In the genomic region with DNA sequence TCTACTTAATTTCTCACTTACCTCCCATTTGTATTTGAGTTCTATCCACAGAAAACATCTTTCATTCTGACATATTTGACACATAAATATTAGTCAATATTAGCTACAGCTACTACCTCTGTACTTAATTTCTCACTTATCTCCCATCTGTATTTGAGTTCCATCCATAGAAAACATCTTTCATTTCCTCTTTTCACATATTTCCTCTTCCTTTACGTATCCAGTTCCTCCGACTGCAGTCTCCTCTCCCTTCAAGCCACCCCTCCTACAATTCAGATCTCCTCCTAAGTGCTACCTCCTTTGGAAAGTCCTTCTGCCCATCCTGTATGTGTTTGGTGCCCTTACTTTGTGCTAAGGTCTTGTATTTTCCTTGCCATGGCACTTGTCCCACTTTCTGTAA, we compare ENCODE assay signal across 8 cellular contexts. TPM values are rescaled to one million over a fixed set of nuclear protein-coding genes. Genes with fewer than 3 reads are reported as not detected.
DNase-seq lines count a peak whose midpoint lies in the region; ATAC-seq and TF ChIP-seq lines count a peak whose summit lies in the region.

No MANE protein-coding gene starts in this region.

- no peaks in the 10 kb centered on the region for H3K27me3 ChIP-seq in SK-N-SH (ENCODE audit: insufficient read depth)

- H3K4me1 ChIP-seq in SK-N-SH (ENCODE audit: control insufficient read depth in 1 of 2, insufficient read depth in 2 of 2, low read depth in 1 of 2, low read length in 1 of 2): peaks cover 5 to 17% of the 10 kb centered on the region in 2 experiments; a peak in 3 of 4 replicates

- DNase-seq in SK-N-SH: no peak
- peak; percentile 15 for DNase-seq in SKM-1 treated with dmso at 0.1 percent for 144 hours (lab: John Stamatoyannopoulos, UW; ENCODE audit: unreplicated experiment)
- DNase-seq in fibroblast of mammary gland (ENCODE audit: low read depth): no peak
- no peak for DNase-seq in NCI-H526 (lab: John Stamatoyannopoulos, UW)

- WGBS in SK-N-SH (ENCODE audit: low lambda C conversion rate): 95% methylated on average over 2 of the region's 2 CpGs

- H3F3A ChIP-seq in SK-N-SH (replicated peaks; ENCODE audit: insufficient read depth): no peaks in the 10 kb centered on the region

- no peak overlapping the region for H2AFZ ChIP-seq in SK-N-SH (ENCODE audit: low read depth)

- CTCF ChIA-PET in SK-N-SH (lab: Yijun Ruan, JAX): interaction anchor here (2.1 kb wide), 1 partner anchor 15 kb away, joined by 6 read pairs; no protein-coding TSS in a partner anchor

- peak overlapping the region; percentile 87 for H3K4me2 ChIP-seq in SK-N-SH

- H3K9ac ChIP-seq in SK-N-SH: peak overlapping the region; percentile 84; the same call in 1 of the 2 replicates

- H3K9me2 ChIP-seq in SK-N-SH: no peaks in the 10 kb centered on the region

- POLR2A ChIA-PET in SK-N-SH (lab: Yijun Ruan, JAX): no interaction called here

- H3K4me3 ChIP-seq in SK-N-SH (ENCODE audit: low read depth in 2 of 2, low read length in 1 of 2) (peak overlapping the region; percentile 97 to 98), fibroblast of mammary gland (ENCODE audit: control insufficient read depth, low read depth, low read length) (peak overlapping the region; percentile 69), skin epidermis (peak overlapping the region in 5 of 7 experiments; percentile 59 to 98 (median 88))

- no peak for TF ChIP-seq EP300 in SK-N-SH (IDR thresholded peaks at IDR 0.05; ENCODE audit: borderline replicate concordance in 1 of 2, low read depth in 1 of 2, low read length in 1 of 2)

- no peak for ATAC-seq in SK-N-SH treated with all-trans-retinoic acid at 6 μM for 48 hours
- no peak for ATAC-seq in HG02623 (IDR thresholded peaks at IDR 0.05; ENCODE audit: unreplicated experiment)
- ATAC-seq in GM18867 (IDR thresholded peaks at IDR 0.05; ENCODE audit: unreplicated experiment): no peak

- H4K20me1 ChIP-seq in SK-N-SH (ENCODE audit: insufficient read depth): no peaks in the 10 kb centered on the region

- H3K9me3 ChIP-seq in SK-N-SH: no peaks in the 10 kb centered on the region

- peaks cover 91% of the 10 kb centered on the region for H3K79me2 ChIP-seq in SK-N-SH (ENCODE audit: insufficient read depth)

- H3K27ac ChIP-seq in SK-N-SH (ENCODE audit: low read depth in 2 of 2, low read length in 1 of 2) (no peak overlapping the region), skin epidermis (peak overlapping the region in 11 of 21 experiments; percentile 3 to 98 (median 85))

- no peak for TF ChIP-seq RAD21 in SK-N-SH (IDR thresholded peaks at IDR 0.05; ENCODE audit: low read length)

- TF ChIP-seq CTCF in SK-N-SH (IDR thresholded peaks at IDR 0.05): no peak
- no peak for TF ChIP-seq CTCF in fibroblast of mammary gland (conservative IDR thresholded peaks at IDR 0.05; ENCODE audit: control insufficient read depth, insufficient read depth, low read depth, low read length)

- H3K36me3 ChIP-seq in SK-N-SH (replicated peaks in 1 of 2; ENCODE audit: control insufficient read depth in 1 of 2, insufficient read depth in 2 of 2, low read length in 1 of 2): peaks cover 12 to 27% of the 10 kb centered on the region in 2 experiments

TF ChIP-seq in SK-N-SH, 30 proteins besides CTCF, POLR2A, EP300 and RAD21:
- no peak for TF ChIP-seq ELF1 (IDR thresholded peaks at IDR 0.05)
- TF ChIP-seq JUND (IDR thresholded peaks at IDR 0.05): no peak
- no peak for TF ChIP-seq RCOR1 (IDR thresholded peaks at IDR 0.05; ENCODE audit: low read length)
- TF ChIP-seq MEF2A (IDR thresholded peaks at IDR 0.05; ENCODE audit: borderline replicate concordance, low read depth): no peak
- TF ChIP-seq FOSL2 (IDR thresholded peaks at IDR 0.05; ENCODE audit: borderline replicate concordance, low read depth): no peak
- no peak for TF ChIP-seq TEAD4 (IDR thresholded peaks at IDR 0.05; ENCODE audit: borderline replicate concordance, insufficient read depth)
- no peak for TF ChIP-seq POLR2AphosphoS5 (IDR thresholded peaks at IDR 0.05; ENCODE audit: low read depth, low read length)
- TF ChIP-seq YY1 (IDR thresholded peaks at IDR 0.05; ENCODE audit: low read depth): no peak
- no peak for TF ChIP-seq GATA2 (CRISPR knock-in tag; IDR thresholded peaks at IDR 0.05)
- TF ChIP-seq, protein P1, sequence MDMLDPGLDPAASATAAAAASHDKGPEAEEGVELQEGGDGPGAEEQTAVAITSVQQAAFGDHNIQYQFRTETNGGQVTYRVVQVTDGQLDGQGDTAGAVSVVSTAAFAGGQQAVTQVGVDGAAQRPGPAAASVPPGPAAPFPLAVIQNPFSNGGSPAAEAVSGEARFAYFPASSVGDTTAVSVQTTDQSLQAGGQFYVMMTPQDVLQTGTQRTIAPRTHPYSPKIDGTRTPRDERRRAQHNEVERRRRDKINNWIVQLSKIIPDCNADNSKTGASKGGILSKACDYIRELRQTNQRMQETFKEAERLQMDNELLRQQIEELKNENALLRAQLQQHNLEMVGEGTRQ (IDR thresholded peaks at IDR 0.05; ENCODE audit: borderline replicate concordance, low read depth, low read length): no peak
- TF ChIP-seq, protein P2, sequence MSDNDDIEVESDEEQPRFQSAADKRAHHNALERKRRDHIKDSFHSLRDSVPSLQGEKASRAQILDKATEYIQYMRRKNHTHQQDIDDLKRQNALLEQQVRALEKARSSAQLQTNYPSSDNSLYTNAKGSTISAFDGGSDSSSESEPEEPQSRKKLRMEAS (IDR thresholded peaks at IDR 0.05; ENCODE audit: low read depth): no peak
- TF ChIP-seq NRF1 (IDR thresholded peaks at IDR 0.05; ENCODE audit: low read depth, low read length): no peak
TF ChIP-seq in SK-N-SH: peak in this region for 0.

TF ChIP-seq in SK-N-SH treated with all-trans-retinoic acid at 6 μM for 48 hours, 23 proteins besides CTCF, POLR2A, EP300 and RAD21 (continues in another document):
- TF ChIP-seq ZFP30 (CRISPR knock-in tag; IDR thresholded peaks at IDR 0.05) (no peak), SNAI2 (CRISPR knock-in tag; IDR thresholded peaks at IDR 0.05) (no peak), ESRRG (CRISPR knock-in tag; IDR thresholded peaks at IDR 0.05) (no peak), ZNF565 (CRISPR knock-in tag; conservative IDR thresholded peaks at IDR 0.05; ENCODE audit: low read depth) (no peak), CSDC2 (CRISPR knock-in tag; IDR thresholded peaks at IDR 0.05) (no peak), ZFP3 (CRISPR knock-in tag; IDR thresholded peaks at IDR 0.05) (no peak), ISL1 (CRISPR knock-in tag; IDR thresholded peaks at IDR 0.05) (no peak), ZNF70 (CRISPR knock-in tag; IDR thresholded peaks at IDR 0.05) (no peak), ZNF8 (CRISPR knock-in tag; IDR thresholded peaks at IDR 0.05) (no peak), GLIS3 (CRISPR knock-in tag; IDR thresholded peaks at IDR 0.05) (no peak), BACH2 (CRISPR knock-in tag; IDR thresholded peaks at IDR 0.05; ENCODE audit: borderline replicate concordance) (no peak), OSR1 (CRISPR knock-in tag; IDR thresholded peaks at IDR 0.05) (no peak), RARB (CRISPR knock-in tag; IDR thresholded peaks at IDR 0.05) (no peak), ARNTL (CRISPR knock-in tag; IDR thresholded peaks at IDR 0.05; ENCODE audit: borderline replicate concordance, low read depth) (no peak)
- TF ChIP-seq, protein P3, sequence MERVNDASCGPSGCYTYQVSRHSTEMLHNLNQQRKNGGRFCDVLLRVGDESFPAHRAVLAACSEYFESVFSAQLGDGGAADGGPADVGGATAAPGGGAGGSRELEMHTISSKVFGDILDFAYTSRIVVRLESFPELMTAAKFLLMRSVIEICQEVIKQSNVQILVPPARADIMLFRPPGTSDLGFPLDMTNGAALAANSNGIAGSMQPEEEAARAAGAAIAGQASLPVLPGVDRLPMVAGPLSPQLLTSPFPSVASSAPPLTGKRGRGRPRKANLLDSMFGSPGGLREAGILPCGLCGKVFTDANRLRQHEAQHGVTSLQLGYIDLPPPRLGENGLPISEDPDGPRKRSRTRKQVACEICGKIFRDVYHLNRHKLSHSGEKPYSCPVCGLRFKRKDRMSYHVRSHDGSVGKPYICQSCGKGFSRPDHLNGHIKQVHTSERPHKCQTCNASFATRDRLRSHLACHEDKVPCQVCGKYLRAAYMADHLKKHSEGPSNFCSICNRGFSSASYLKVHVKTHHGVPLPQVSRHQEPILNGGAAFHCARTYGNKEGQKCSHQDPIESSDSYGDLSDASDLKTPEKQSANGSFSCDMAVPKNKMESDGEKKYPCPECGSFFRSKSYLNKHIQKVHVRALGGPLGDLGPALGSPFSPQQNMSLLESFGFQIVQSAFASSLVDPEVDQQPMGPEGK (CRISPR knock-in tag; IDR thresholded peaks at IDR 0.05; ENCODE audit: borderline replicate concordance): no peak
- TF ChIP-seq, protein P4, sequence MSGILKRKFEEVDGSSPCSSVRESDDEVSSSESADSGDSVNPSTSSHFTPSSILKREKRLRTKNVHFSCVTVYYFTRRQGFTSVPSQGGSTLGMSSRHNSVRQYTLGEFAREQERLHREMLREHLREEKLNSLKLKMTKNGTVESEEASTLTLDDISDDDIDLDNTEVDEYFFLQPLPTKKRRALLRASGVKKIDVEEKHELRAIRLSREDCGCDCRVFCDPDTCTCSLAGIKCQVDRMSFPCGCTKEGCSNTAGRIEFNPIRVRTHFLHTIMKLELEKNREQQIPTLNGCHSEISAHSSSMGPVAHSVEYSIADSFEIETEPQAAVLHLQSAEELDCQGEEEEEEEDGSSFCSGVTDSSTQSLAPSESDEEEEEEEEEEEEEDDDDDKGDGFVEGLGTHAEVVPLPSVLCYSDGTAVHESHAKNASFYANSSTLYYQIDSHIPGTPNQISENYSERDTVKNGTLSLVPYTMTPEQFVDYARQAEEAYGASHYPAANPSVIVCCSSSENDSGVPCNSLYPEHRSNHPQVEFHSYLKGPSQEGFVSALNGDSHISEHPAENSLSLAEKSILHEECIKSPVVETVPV (CRISPR knock-in tag; IDR thresholded peaks at IDR 0.05): no peak

RNA-seq across cellular contexts. Expression of a gene that starts 1.6 kb away (rescaled TPM):
- polyA plus RNA-seq in SK-N-SH (2012; rRNA removed): 1.2 TPM in 2 replicates
- polyA plus RNA-seq in SK-N-SH (2012; cell fraction: cytosol; rRNA removed): 2.3 and 2.7 TPM in 2 replicates
- 1.4 TPM in 2 replicates for polyA plus RNA-seq in SK-N-SH (2012; cell fraction: nucleus; rRNA removed)

RNA-seq across cellular contexts. Expression of a gene that starts 1.8 kb away (rescaled TPM):
- 6.6 and 10.2 TPM in 2 replicates for polyA plus RNA-seq in SK-N-SH (2012; rRNA removed)
- 13.4 and 20.7 TPM in 2 replicates for polyA plus RNA-seq in SK-N-SH (2012; cell fraction: cytosol; rRNA removed)
- polyA plus RNA-seq in SK-N-SH (2012; cell fraction: nucleus; rRNA removed): 1.2 and 4.5 TPM in 2 replicates

Comparison
In these comparisons a context has a peak if more than half of its experiments do, and no peak if none do; other contexts are left out.
1. H3K27ac ChIP-seq: peak in skin epidermis (11 of 21); none in SK-N-SH (0 of 2).
2. Peak in every context shown above with its lines, with median percentiles within 50 percentile points of each other: H3K4me3 ChIP-seq.